15 cellular contexts compared by ENCODE assay signal in genomic region chr21:17578162-17578561, GRCh38. TPM values are rescaled to one million over a fixed set of nuclear protein-coding genes. Genes with fewer than 3 reads are reported as not detected.
A peak's percentile ranks its signal among the peaks of the same experiment; 100 is the strongest.
DNase-seq lines count a peak whose midpoint lies in the region; ATAC-seq, FAIRE-seq and TF ChIP-seq lines count a peak whose summit lies in the region.
"Had no signal": no experiment of that assay in that cellular context is flagged by ENCODE, and none has a peak within 500 bp of the region (broad histone marks: within the 10 kb centered on the region; RNA-seq: fewer than 3 reads in every experiment).

No MANE protein-coding gene starts in this region.

- CTCF ChIA-PET in activated naive CD4-positive, alpha-beta T cell treated with anti-CD3 and anti-CD28 coated beads, Interleukin-2, amount 10 ng/mL, durations not matched to agents 7 days and 5 days (lab: Charles Lee): no interaction called here

- no peaks in the 10 kb centered on the region for H3K9me3 Mint-ChIP-seq in activated naive CD4-positive, alpha-beta T cell treated with anti-CD3 and anti-CD28 coated beads, Interleukin-2, amount 10 ng/mL, durations not matched to agents 7 days and 5 days
- H3K9me3 Mint-ChIP-seq: CD4-positive, alpha-beta memory T cell had no signal

- FAIRE-seq in D721Med (lab: Jason Lieb, UNC): peak; percentile 6
- FAIRE-seq: A549 had no signal

- H3K27me3 Mint-ChIP-seq in activated naive CD4-positive, alpha-beta T cell treated with anti-CD3 and anti-CD28 coated beads, Interleukin-2, amount 10 ng/mL, durations not matched to agents 7 days and 5 days: no peaks in the 10 kb centered on the region

- H3K4me1 Mint-ChIP-seq in activated naive CD4-positive, alpha-beta T cell treated with anti-CD3 and anti-CD28 coated beads, Interleukin-2, amount 10 ng/mL, durations not matched to agents 7 days and 5 days: no peaks in the 10 kb centered on the region
- H3K4me1 Mint-ChIP-seq: CD4-positive, alpha-beta memory T cell had no signal

- peak; percentile 69 for ATAC-seq in esophagus mucosa
- ATAC-seq in GM19351 (IDR thresholded peaks at IDR 0.05; ENCODE audit: unreplicated experiment): no peak
- ATAC-seq: A549, HCT116 had no signal

- DNase-seq in D721Med (ENCODE audit: insufficient read length, low spot score) (no peak), DMS53 (lab: John Stamatoyannopoulos, UW) (peak; percentile 4), NCI-H748 (lab: John Stamatoyannopoulos, UW; ENCODE audit: unreplicated experiment) (peak; percentile 42), HPDE6-E6E7 (ENCODE audit: extremely low spot score) (no peak)
- no peak for DNase-seq in activated naive CD4-positive, alpha-beta T cell treated with anti-CD3 and anti-CD28 coated beads, Interleukin-2, amount 10 ng/mL, durations not matched to agents 7 days and 5 days
- DNase-seq: BE2C; CD4-positive, alpha-beta memory T cell; DMS153; GF-D8; IMR-90; KBM-7 had no signal

- TF ChIP-seq CTCF in D721Med (IDR thresholded peaks at IDR 0.05; ENCODE audit: insufficient read depth, missing control alignments): no peak

- no peak overlapping the region for H3K27ac Mint-ChIP-seq in activated naive CD4-positive, alpha-beta T cell treated with anti-CD3 and anti-CD28 coated beads, Interleukin-2, amount 10 ng/mL, durations not matched to agents 7 days and 5 days

- H3K36me3 Mint-ChIP-seq in activated naive CD4-positive, alpha-beta T cell treated with anti-CD3 and anti-CD28 coated beads, Interleukin-2, amount 10 ng/mL, durations not matched to agents 7 days and 5 days: no peaks in the 10 kb centered on the region
- H3K36me3 Mint-ChIP-seq: CD4-positive, alpha-beta memory T cell had no signal

- no peak overlapping the region for H3K4me3 Mint-ChIP-seq in activated naive CD4-positive, alpha-beta T cell treated with anti-CD3 and anti-CD28 coated beads, Interleukin-2, amount 10 ng/mL, durations not matched to agents 7 days and 5 days
- H3K4me3 Mint-ChIP-seq: CD4-positive, alpha-beta memory T cell had no signal

RNA-seq across cellular contexts. Expression of gene BTG3, which starts 34.5 kb away (rescaled TPM):
- 30.6 TPM for total RNA-seq in esophagus mucosa

Comparison
In these comparisons a context has a peak if more than half of its experiments do, and no peak if none do; other contexts are left out.
1. DNase-seq: peak in DMS53 (single experiment) and NCI-H748 (single experiment); none in D721Med (single experiment), HPDE6-E6E7 (single experiment) and activated naive CD4-positive, alpha-beta T cell treated with anti-CD3 and anti-CD28 coated beads, Interleukin-2, amount 10 ng/mL, durations not matched to agents 7 days and 5 days (single experiment).